ENCODE assay signal across 10 cellular contexts in genomic region chr16:24568392-24568791, GRCh38. TPM values are rescaled to one million over a fixed set of nuclear protein-coding genes. Genes with fewer than 3 reads are reported as not detected.
A peak's percentile ranks its signal among the peaks of the same experiment; 100 is the strongest.
DNase-seq lines count a peak whose midpoint lies in the region; ATAC-seq and TF ChIP-seq lines count a peak whose summit lies in the region.
"Had no signal": no experiment of that assay in that cellular context is flagged by ENCODE, and none has a peak within 500 bp of the region (broad histone marks: within the 10 kb centered on the region; RNA-seq: fewer than 3 reads in every experiment).

No MANE protein-coding gene starts in this region.

- no peak overlapping the region for H3K4me3 Mint-ChIP-seq in type B pancreatic cell
- H3K4me3 Mint-ChIP-seq: natural killer cell had no signal

- intact Hi-C loops in cardiac septum (cut with DNase I): no loop called here

- H3K9me3 Mint-ChIP-seq in type B pancreatic cell: peaks cover 12% of the 10 kb centered on the region
- H3K9me3 Mint-ChIP-seq: natural killer cell had no signal

- no peaks in the 10 kb centered on the region for H3K9me3 ChIP-seq in cardiac muscle cell (ENCODE audit: low read depth)

- H3K4me1 ChIP-seq in cardiac muscle cell (ENCODE audit: low read depth): no peaks in the 10 kb centered on the region

- no peak overlapping the region for H3K27ac Mint-ChIP-seq in type B pancreatic cell
- H3K27ac Mint-ChIP-seq: natural killer cell had no signal

- ATAC-seq in HG03520 (IDR thresholded peaks at IDR 0.05; ENCODE audit: unreplicated experiment): no peak
- ATAC-seq: natural killer cell had no signal

- no peak overlapping the region for H3K27ac ChIP-seq in cardiac muscle cell

- H3K4me3 ChIP-seq in cardiac muscle cell: no peak overlapping the region
- H3K4me3 ChIP-seq in fibroblast of mammary gland (ENCODE audit: control insufficient read depth, low read depth, low read length): no peak overlapping the region

- peaks cover 62% of the 10 kb centered on the region for H3K36me3 Mint-ChIP-seq in type B pancreatic cell

- peak in 1 of 2 donors; percentile 29 for DNase-seq in cardiac muscle cell (ENCODE audit: low read depth in 1 of 2, low spot score in 1 of 2)
- no peak for DNase-seq in cardiac septum (ENCODE audit: low spot score)
- peak; percentile 12 for DNase-seq in RPMI8226
- peak; percentile 60 for DNase-seq in fibroblast of mammary gland (ENCODE audit: low read depth)
- DNase-seq in type B pancreatic cell (ENCODE audit: extremely low spot score, unreplicated experiment): no peak
- no peak for DNase-seq in NCI-H510A treated with DMSO at 0.1 percent for 48 hours (lab: John Stamatoyannopoulos, UW)
- no peak for DNase-seq in NCI-H226
- DNase-seq: COR-L47, natural killer cell had no signal

- peak; percentile 22 for TF ChIP-seq CTCF in cardiac muscle cell (IDR thresholded peaks at IDR 0.05; ENCODE audit: low read depth, low read length)
- peak; percentile 44 for TF ChIP-seq CTCF in fibroblast of mammary gland (conservative IDR thresholded peaks at IDR 0.05; ENCODE audit: control insufficient read depth, insufficient read depth, low read depth, low read length)
- peak; percentile 44 for TF ChIP-seq CTCF in type B pancreatic cell (conservative IDR thresholded peaks at IDR 0.05)

- H3K27me3 ChIP-seq in cardiac muscle cell: no peaks in the 10 kb centered on the region

- peaks cover 82% of the 10 kb centered on the region for H3K36me3 ChIP-seq in cardiac muscle cell

- no peaks in the 10 kb centered on the region for H3K4me1 Mint-ChIP-seq in type B pancreatic cell (ENCODE audit: unreplicated experiment)
- H3K4me1 Mint-ChIP-seq: natural killer cell had no signal

- no peaks in the 10 kb centered on the region for H3K27me3 Mint-ChIP-seq in type B pancreatic cell

RNA-seq across cellular contexts. Expression of gene RBBP6, which starts 29.0 kb away (rescaled TPM):
- total RNA-seq in cardiac muscle cell: 79.3 and 145 TPM in 2 replicates
- 82.5 and 116 TPM in 2 replicates for polyA plus RNA-seq in cardiac muscle cell
- 34.7 TPM for total RNA-seq in cardiac septum
- total RNA-seq in type B pancreatic cell (ENCODE audit: low replicate concordance): 67.8 and 70.7 TPM in 2 replicates

Comparison
In these comparisons a context has a peak if more than half of its experiments do, and no peak if none do; other contexts are left out.
1. DNase-seq: peak in RPMI8226 (single experiment) and fibroblast of mammary gland (single experiment); none in cardiac septum (single experiment), type B pancreatic cell (single experiment), NCI-H510A treated with DMSO at 0.1 percent for 48 hours (single experiment) and NCI-H226 (single experiment).
2. Peak in every context shown above with its lines, with median percentiles within 50 percentile points of each other: CTCF ChIP-seq.